In genomic region chr22:50488886-50489285, GRCh38 we compare ENCODE assay signal across 38 cellular contexts. TPM values are rescaled to one million over a fixed set of nuclear protein-coding genes. Genes with fewer than 3 reads are reported as not detected.
"Had no signal": no experiment of that assay in that cellular context is flagged by ENCODE, and none has a peak within 500 bp of the region (broad histone marks: within the 10 kb centered on the region; RNA-seq: fewer than 3 reads in every experiment).

No MANE protein-coding gene starts in this region.

- H3K27me3 Mint-ChIP-seq: activated CD4-positive, alpha-beta T cell treated with anti-CD3 and anti-CD28 coated beads for 36 hours; activated CD8-positive, alpha-beta memory T cell treated with anti-CD3 and anti-CD28 coated beads, Interleukin-2, amount 10 ng/mL, durations not matched to agents 7 days and 5 days; activated naive CD8-positive, alpha-beta T cell treated with anti-CD3 and anti-CD28 coated beads for 36 hours; activated T-cell treated with anti-CD3 and anti-CD28 coated beads, Interleukin-2, amount 50 U/mL, for 24 hours; activated T-helper 17 cell treated with anti-CD3 and anti-CD28 coated beads, Interleukin-2, amount 50 U/mL, for 72 hours had no signal

- H3K27ac Mint-ChIP-seq: activated CD4-positive, alpha-beta memory T cell treated with anti-CD3 and anti-CD28 coated beads, Interleukin-2, amount 10 ng/mL, durations not matched to agents 7 days and 5 days; activated CD4-positive, alpha-beta T cell treated with anti-CD3 and anti-CD28 coated beads for 36 hours; activated CD4-positive, alpha-beta T cell treated with anti-CD3 and anti-CD28 coated beads, Interleukin-2, amount 10 ng/mL, durations not matched to agents 7 days and 5 days; activated CD8-positive, alpha-beta memory T cell treated with anti-CD3 and anti-CD28 coated beads, Interleukin-2, amount 10 ng/mL, durations not matched to agents 7 days and 5 days; activated CD8-positive, alpha-beta T cell treated with anti-CD3 and anti-CD28 coated beads, Interleukin-2, amount 10 ng/mL, durations not matched to agents 7 days and 5 days; activated naive CD4-positive, alpha-beta T cell treated with anti-CD3 and anti-CD28 coated beads for 36 hours; activated naive CD4-positive, alpha-beta T cell treated with anti-CD3 and anti-CD28 coated beads, Interleukin-2, amount 50 U/mL, for 72 hours; activated naive CD8-positive, alpha-beta T cell treated with anti-CD3 and anti-CD28 coated beads for 36 hours; activated T-cell treated with anti-CD3 and anti-CD28 coated beads, Interleukin-2, amount 50 U/mL, for 24 hours; activated T-helper 17 cell treated with anti-CD3 and anti-CD28 coated beads, Interleukin-2, amount 50 U/mL, for 72 hours; T-helper 1 cell treated with Interleukin-12 subunit alpha and Interleukin-12 subunit beta and Interleukin-4 antibody, amounts not matched to agents 30 μg/mL and 1 μg/mL, for 36 hours; T-helper 2 cell treated with Interferon-gamma antibody and Interleukin-4, amounts not matched to agents 5 μg/mL and 100 μg/mL, for 36 hours; WTC11 had no signal

- H3K36me3 Mint-ChIP-seq: activated CD8-positive, alpha-beta memory T cell treated with anti-CD3 and anti-CD28 coated beads, Interleukin-2, amount 10 ng/mL, durations not matched to agents 7 days and 5 days; activated naive CD4-positive, alpha-beta T cell treated with anti-CD3 and anti-CD28 coated beads, Interleukin-2, amount 50 U/mL, for 72 hours; activated naive CD8-positive, alpha-beta T cell treated with anti-CD3 and anti-CD28 coated beads for 36 hours; WTC11 had no signal

- DNase-seq: activated CD4-positive, alpha-beta memory T cell treated with anti-CD3 and anti-CD28 coated beads, Interleukin-2, amount 10 ng/mL, durations not matched to agents 7 days and 5 days; activated CD4-positive, alpha-beta T cell treated with anti-CD3 and anti-CD28 coated beads for 1 hour; activated CD4-positive, alpha-beta T cell treated with anti-CD3 and anti-CD28 coated beads for 36 hours; activated CD4-positive, alpha-beta T cell treated with anti-CD3 and anti-CD28 coated beads for 48 hours; activated CD4-positive, alpha-beta T cell treated with anti-CD3 and anti-CD28 coated beads, Interleukin-2, amount 10 ng/mL, durations not matched to agents 7 days and 5 days; activated CD4-positive, alpha-beta T cell treated with anti-CD3 and anti-CD28 coated beads, Interleukin-2, amount 50 U/mL, for 48 hours; activated CD4-positive, CD25-positive, alpha-beta regulatory T cell; activated CD8-positive, alpha-beta memory T cell treated with anti-CD3 and anti-CD28 coated beads for 24 hours; activated CD8-positive, alpha-beta memory T cell treated with anti-CD3 and anti-CD28 coated beads, Interleukin-2, amount 10 ng/mL, durations not matched to agents 7 days and 5 days; activated CD8-positive, alpha-beta memory T cell treated with anti-CD3 and anti-CD28 coated beads, Interleukin-2, amount 50 U/mL, for 48 hours; activated CD8-positive, alpha-beta T cell treated with anti-CD3 and anti-CD28 coated beads, Interleukin-2, amount 10 ng/mL, durations not matched to agents 7 days and 5 days; activated effector memory CD4-positive, alpha-beta T cell treated with anti-CD3 and anti-CD28 coated beads, Interleukin-2, amount 50 U/mL, for 16 hours; activated gamma-delta T cell treated with Interleukin-2 at 50 U/mL for 16 hours; activated naive CD4-positive, alpha-beta T cell; activated naive CD4-positive, alpha-beta T cell treated with anti-CD3 and anti-CD28 coated beads for 36 hours; activated naive CD8-positive, alpha-beta T cell treated with anti-CD3 and anti-CD28 coated beads for 36 hours; activated T-cell treated with anti-CD3 and anti-CD28 coated beads, Interleukin-2, amount 50 U/mL, for 24 hours; activated T-cell treated with anti-CD3 and anti-CD28 coated beads, Interleukin-2, amount 50 U/mL, for 48 hours; adrenal gland; amniotic stem cell; aorta; body of pancreas; brain microvascular endothelial cell; central memory CD4-positive, alpha-beta T cell; SW 1271; T-helper 1 cell; T-helper 2 cell; T-helper 9 cell; WERI-Rb-1 had no signal

- H3K9me3 Mint-ChIP-seq: activated CD4-positive, alpha-beta memory T cell treated with anti-CD3 and anti-CD28 coated beads, Interleukin-2, amount 10 ng/mL, durations not matched to agents 7 days and 5 days; activated CD4-positive, alpha-beta T cell treated with anti-CD3 and anti-CD28 coated beads, Interleukin-2, amount 10 ng/mL, durations not matched to agents 7 days and 5 days; activated naive CD4-positive, alpha-beta T cell treated with anti-CD3 and anti-CD28 coated beads for 36 hours; activated naive CD4-positive, alpha-beta T cell treated with anti-CD3 and anti-CD28 coated beads, Interleukin-2, amount 50 U/mL, for 72 hours; activated naive CD8-positive, alpha-beta T cell treated with anti-CD3 and anti-CD28 coated beads for 36 hours; activated T-cell treated with anti-CD3 and anti-CD28 coated beads, Interleukin-2, amount 50 U/mL, for 24 hours; activated T-helper 17 cell treated with anti-CD3 and anti-CD28 coated beads, Interleukin-2, amount 50 U/mL, for 72 hours; T-helper 1 cell treated with Interleukin-12 subunit alpha and Interleukin-12 subunit beta and Interleukin-4 antibody, amounts not matched to agents 30 μg/mL and 1 μg/mL, for 36 hours; T-helper 2 cell treated with Interferon-gamma antibody and Interleukin-4, amounts not matched to agents 5 μg/mL and 100 μg/mL, for 36 hours; WTC11 had no signal

- FAIRE-seq: astrocyte, TTC549 had no signal

- H3K4me1 ChIP-seq: adrenal gland, breast epithelium had no signal

- H3K36me3 ChIP-seq: adrenal gland, brain microvascular endothelial cell, breast epithelium, WERI-Rb-1 had no signal

- H3K27me3 ChIP-seq: adrenal gland, body of pancreas, brain microvascular endothelial cell, breast epithelium had no signal

- H3K4me3 Mint-ChIP-seq: activated CD4-positive, alpha-beta memory T cell treated with anti-CD3 and anti-CD28 coated beads, Interleukin-2, amount 10 ng/mL, durations not matched to agents 7 days and 5 days; activated CD4-positive, alpha-beta T cell treated with anti-CD3 and anti-CD28 coated beads for 36 hours; activated CD4-positive, alpha-beta T cell treated with anti-CD3 and anti-CD28 coated beads, Interleukin-2, amount 10 ng/mL, durations not matched to agents 7 days and 5 days; activated CD8-positive, alpha-beta memory T cell treated with anti-CD3 and anti-CD28 coated beads, Interleukin-2, amount 10 ng/mL, durations not matched to agents 7 days and 5 days; activated CD8-positive, alpha-beta T cell treated with anti-CD3 and anti-CD28 coated beads, Interleukin-2, amount 10 ng/mL, durations not matched to agents 7 days and 5 days; activated naive CD4-positive, alpha-beta T cell treated with anti-CD3 and anti-CD28 coated beads for 36 hours; activated naive CD8-positive, alpha-beta T cell treated with anti-CD3 and anti-CD28 coated beads for 36 hours; activated T-cell treated with anti-CD3 and anti-CD28 coated beads, Interleukin-2, amount 50 U/mL, for 24 hours; activated T-helper 17 cell treated with anti-CD3 and anti-CD28 coated beads, Interleukin-2, amount 50 U/mL, for 72 hours; T-helper 1 cell treated with Interleukin-12 subunit alpha and Interleukin-12 subunit beta and Interleukin-4 antibody, amounts not matched to agents 30 μg/mL and 1 μg/mL, for 36 hours; T-helper 2 cell treated with Interferon-gamma antibody and Interleukin-4, amounts not matched to agents 5 μg/mL and 100 μg/mL, for 36 hours; WTC11 had no signal

- H3K9me3 ChIP-seq: adrenal gland, body of pancreas, breast epithelium had no signal

- H3K4me1 Mint-ChIP-seq: WTC11 had no signal

- H3K4me3 ChIP-seq: adrenal gland, body of pancreas, breast epithelium had no signal

- H3K27ac ChIP-seq: adrenal gland, body of pancreas, brain microvascular endothelial cell, breast epithelium, WERI-Rb-1 had no signal

RNA-seq across cellular contexts. Expression of gene MIOX, which starts 2.2 kb away (rescaled TPM):
- total RNA-seq: adrenal gland, aorta, body of pancreas, breast epithelium, cardiac septum had no signal
- polyA plus RNA-seq: adrenal gland, aorta had no signal
